Comparison of ENCODE assay signal across 20 cellular contexts in genomic region chr7:241513-241912, GRCh38. TPM values are rescaled to one million over a fixed set of nuclear protein-coding genes. Genes with fewer than 3 reads are reported as not detected.
DNase-seq lines count a peak whose midpoint lies in the region; ATAC-seq, FAIRE-seq and TF ChIP-seq lines count a peak whose summit lies in the region.
"Had no signal": no experiment of that assay in that cellular context is flagged by ENCODE, and none has a peak within 500 bp of the region (broad histone marks: within the 10 kb centered on the region; RNA-seq: fewer than 3 reads in every experiment).

No MANE protein-coding gene starts in this region.

- TF ChIP-seq POLR2A in HepG2 (IDR thresholded peaks at IDR 0.05; ENCODE audit: insufficient read depth in 1 of 2, low read depth in 2 of 2, low read length in 2 of 2) (no peak), right lobe of liver (IDR thresholded peaks at IDR 0.05) (no peak)

- no peak overlapping the region for H2AK5ac ChIP-seq in neuronal stem cell (ENCODE audit: low read depth, low read length)

- peaks cover 7% of the 10 kb centered on the region for H3K27me3 Mint-ChIP-seq in glutamatergic neuron (ENCODE audit: unreplicated experiment)
- H3K27me3 Mint-ChIP-seq in GM23338 (ENCODE audit: insufficient read depth, low read depth, poor library complexity): peaks cover 8% of the 10 kb centered on the region
- H3K27me3 Mint-ChIP-seq: CD8-positive, alpha-beta memory T cell had no signal

- H3K79me1 ChIP-seq in neuronal stem cell (ENCODE audit: low read depth, low read length): peaks cover 2% of the 10 kb centered on the region

- no peak overlapping the region for H2BK12ac ChIP-seq in neuronal stem cell (ENCODE audit: low read length)

- intact Hi-C loops in HepG2 (cut with micrococcal nuclease; ENCODE audit: unreplicated experiment): no loop called here
- intact Hi-C loops in right lobe of liver (cut with DNase I): no loop called here

- peaks cover 4% of the 10 kb centered on the region; the same call in 1 of the 2 replicates for H3K9me2 ChIP-seq in GM23338 (ENCODE audit: insufficient read depth)

- H3K4me1 Mint-ChIP-seq in glutamatergic neuron (ENCODE audit: low read depth, unreplicated experiment): peaks cover 14% of the 10 kb centered on the region
- H3K4me1 Mint-ChIP-seq in GM23338: no peaks in the 10 kb centered on the region
- H3K4me1 Mint-ChIP-seq: CD8-positive, alpha-beta memory T cell had no signal

- TF ChIP-seq CTCF in HepG2 (CRISPR knock-in tag; IDR thresholded peaks at IDR 0.05) (no peak), right lobe of liver (IDR thresholded peaks at IDR 0.05) (no peak), glutamatergic neuron (IDR thresholded peaks at IDR 0.05; ENCODE audit: partially characterized antibody, unreplicated experiment) (no peak), GM23338 (conservative IDR thresholded peaks at IDR 0.05; ENCODE audit: low read depth in 2 of 2) (no peak)

- H4K20me1 ChIP-seq in HepG2 (ENCODE audit: insufficient read depth, low read length): no peaks in the 10 kb centered on the region
- H4K20me1 ChIP-seq in GM23338 (replicated peaks; ENCODE audit: insufficient read depth): no peaks in the 10 kb centered on the region

- POLR2A ChIA-PET in HepG2 (lab: Yijun Ruan, JAX): no interaction called here

- H2BK15ac ChIP-seq in neuronal stem cell (ENCODE audit: low read length): no peak overlapping the region

- TF ChIP-seq EP300 in HepG2 (IDR thresholded peaks at IDR 0.05; ENCODE audit: low read depth in 2 of 2, low read length in 2 of 2): no peak
- TF ChIP-seq EP300 in HepG2 (CRISPR knock-in tag; IDR thresholded peaks at IDR 0.05; ENCODE audit: borderline replicate concordance): no peak

- no peaks in the 10 kb centered on the region for H3F3A ChIP-seq in GM23338 (replicated peaks; ENCODE audit: low read depth)

- no peak overlapping the region for H3K23ac ChIP-seq in neuronal stem cell (ENCODE audit: low read depth, low read length, poor library complexity)

- peaks cover 11 to 34% of the 10 kb centered on the region in 2 experiments; a peak in 4 of 5 replicates for H3K36me3 ChIP-seq in HepG2 (replicated peaks in 1 of 2; ENCODE audit: control insufficient read depth in 1 of 2, insufficient read depth in 2 of 2, low read length in 2 of 2)
- peaks cover 0 to 6% (median 2%) of the 10 kb centered on the region in 4 donors for H3K36me3 ChIP-seq in right lobe of liver
- no peaks in the 10 kb centered on the region for H3K36me3 ChIP-seq in neuronal stem cell (replicated peaks in 1 of 2; ENCODE audit: control insufficient read depth in 2 of 2, insufficient read depth in 2 of 2, low read length in 2 of 2)
- no peaks in the 10 kb centered on the region for H3K36me3 ChIP-seq in GM23338 (ENCODE audit: insufficient read depth)
- H3K36me3 ChIP-seq: HAP-1 had no signal

- ATAC-seq in HepG2: no peak
- ATAC-seq in right lobe of liver: no peak
- ATAC-seq in GM23338: no peak
- no peak for ATAC-seq in GM21367 (IDR thresholded peaks at IDR 0.05; ENCODE audit: unreplicated experiment)
- no peak for ATAC-seq in GM19397 (IDR thresholded peaks at IDR 0.05; ENCODE audit: unreplicated experiment)

- CTCF ChIA-PET in HepG2 (lab: Yijun Ruan, JAX; ENCODE audit: low intra/inter-chr PET ratio, low total read pairs): no interaction called here

- H4K91ac ChIP-seq in neuronal stem cell (ENCODE audit: low read depth, low read length, poor library complexity): no peak overlapping the region

- H2BK5ac ChIP-seq in neuronal stem cell (ENCODE audit: low read length): no peak overlapping the region

- H3K9me3 ChIP-seq in HepG2 (ENCODE audit: low read length) (no peaks in the 10 kb centered on the region), right lobe of liver (no peaks in the 10 kb centered on the region), neuronal stem cell (replicated peaks in 1 of 2; ENCODE audit: control insufficient read depth in 2 of 2, insufficient read depth in 1 of 2, low read depth in 1 of 2, low read length in 2 of 2) (peaks cover 0 to 6% of the 10 kb centered on the region in 2 donors)
- H3K9me3 ChIP-seq: Caco-2, HAP-1 had no signal

- DNase-seq in HepG2 (ENCODE audit: low spot score) (no peak), right lobe of liver (no peak), glutamatergic neuron (no peak), neuronal stem cell (ENCODE audit: low spot score) (no peak), GM23338 (ENCODE audit: low spot score) (no peak)
- DNase-seq: 8988T; AML-193; Caco-2; CD8-positive, alpha-beta memory T cell; DND-41; GDM1; GOT3; HFFc6; IMR-90; KBM-7 had no signal

- no TSS peak for BruUV-seq in HepG2 (replicated peaks; lab: Mats Ljungman, UMichigan)

- no peak overlapping the region for H2BK120ac ChIP-seq in neuronal stem cell (ENCODE audit: low read depth, low read length)

- peak overlapping the region; percentile 90 for H3K14ac ChIP-seq in neuronal stem cell (ENCODE audit: low read length)

- peak overlapping the region; percentile 90 for H3K27ac Mint-ChIP-seq in glutamatergic neuron (ENCODE audit: unreplicated experiment)
- no peak overlapping the region for H3K27ac Mint-ChIP-seq in GM23338
- H3K27ac Mint-ChIP-seq: CD8-positive, alpha-beta memory T cell; HFFc6 had no signal

- 97% methylated on average over 13 of the region's 13 CpGs for WGBS in HepG2 (ENCODE audit: low lambda C conversion rate)
- WGBS in right lobe of liver (ENCODE audit: insufficient coverage, low coverage, low lambda C conversion rate, missing lambda C conversion rate): 81% methylated on average over 6 of the region's 13 CpGs
- no CpG with 5 or more reads among the region's 13 CpGs for WGBS in neuronal stem cell (ENCODE audit: extremely low coverage in 2 of 2, insufficient read length in 2 of 2, insufficient replicate concordance in 1 of 2), 2 donors

- H3K4me1 ChIP-seq in HepG2 (ENCODE audit: insufficient read depth, low read length): no peaks in the 10 kb centered on the region
- peaks cover 0 to 19% (median 3%) of the 10 kb centered on the region in 4 donors for H3K4me1 ChIP-seq in right lobe of liver
- H3K4me1 ChIP-seq in neuronal stem cell (ENCODE audit: control insufficient read depth in 2 of 2, insufficient read depth in 1 of 2, low read depth in 1 of 2, low read length in 2 of 2): peaks cover 0 to 4% of the 10 kb centered on the region in 2 donors
- H3K4me1 ChIP-seq in GM23338 (ENCODE audit: insufficient read depth): no peaks in the 10 kb centered on the region
- H3K4me1 ChIP-seq: Caco-2, HAP-1 had no signal

- H3K36me3 Mint-ChIP-seq in glutamatergic neuron (ENCODE audit: unreplicated experiment) (peaks cover 10% of the 10 kb centered on the region), GM23338 (ENCODE audit: low read depth) (peaks cover 25% of the 10 kb centered on the region)
- H3K36me3 Mint-ChIP-seq: CD8-positive, alpha-beta memory T cell had no signal

- FAIRE-seq in HepG2 (lab: Jason Lieb, UNC): no peak

- no peak for TF ChIP-seq RAD21 in HepG2 (CRISPR knock-in tag; IDR thresholded peaks at IDR 0.05)

- H2AFZ ChIP-seq in HepG2 (ENCODE audit: low read length) (no peak overlapping the region), neuronal stem cell (ENCODE audit: low read length) (no peak overlapping the region), GM23338 (no peak overlapping the region)

- no peak overlapping the region for H4K8ac ChIP-seq in neuronal stem cell (ENCODE audit: low read depth, low read length)

- no peak overlapping the region for H3K4me3 ChIP-seq in HepG2 (replicated peaks in 1 of 3; ENCODE audit: insufficient read depth in 1 of 3, low read depth in 2 of 3, low read length in 3 of 3)
- H3K4me3 ChIP-seq in right lobe of liver: no peak overlapping the region
- peak overlapping the region in 1 of 2 donors; percentile 60 for H3K4me3 ChIP-seq in neuronal stem cell (ENCODE audit: low read length in 2 of 2)
- H3K4me3 ChIP-seq in GM23338: no peak overlapping the region
- H3K4me3 ChIP-seq: BLaER1, HAP-1 had no signal

- H3K4me3 Mint-ChIP-seq in glutamatergic neuron (ENCODE audit: unreplicated experiment): peak overlapping the region; percentile 51
- H3K4me3 Mint-ChIP-seq in GM23338: no peak overlapping the region
- H3K4me3 Mint-ChIP-seq: CD8-positive, alpha-beta memory T cell; HFFc6 had no signal

- peak overlapping the region; percentile 84 for H3K18ac ChIP-seq in neuronal stem cell (ENCODE audit: low read length)

- H3K27me3 ChIP-seq in HepG2 (ENCODE audit: control insufficient read depth in 1 of 2, insufficient read depth in 2 of 2, low read length in 2 of 2): no peaks in the 10 kb centered on the region
- no peaks in the 10 kb centered on the region for H3K27me3 ChIP-seq in right lobe of liver
- no peaks in the 10 kb centered on the region for H3K27me3 ChIP-seq in neuronal stem cell (ENCODE audit: control insufficient read depth in 3 of 3, insufficient read depth in 3 of 3, low read depth in 1 of 3, low read length in 3 of 3)
- no peaks in the 10 kb centered on the region for H3K27me3 ChIP-seq in GM23338 (ENCODE audit: insufficient read depth)
- H3K27me3 ChIP-seq: BLaER1 had no signal

- H3K4me2 ChIP-seq in HepG2 (ENCODE audit: low read depth, low read length) (no peak overlapping the region), neuronal stem cell (ENCODE audit: insufficient read depth, low read length, poor library complexity, severe bottlenecking) (no peak overlapping the region), GM23338 (no peak overlapping the region)

- H3K79me2 ChIP-seq in HepG2 (ENCODE audit: insufficient read depth, low read length) (peaks cover 10% of the 10 kb centered on the region), GM23338 (replicated peaks; ENCODE audit: insufficient read depth) (peaks cover 8% of the 10 kb centered on the region; the same call in 1 of the 2 replicates)

- H3K27ac ChIP-seq in HepG2 (ENCODE audit: extremely low read length, insufficient read depth, low read length): no peak overlapping the region
- peak overlapping the region in 1 of 3 donors; percentile 14 for H3K27ac ChIP-seq in right lobe of liver
- peak overlapping the region; percentile 39 for H3K27ac ChIP-seq in neuronal stem cell (replicated peaks; ENCODE audit: low read length)
- no peak overlapping the region for H3K27ac ChIP-seq in GM23338 (ENCODE audit: low read depth)
- H3K27ac ChIP-seq: HL-60 had no signal

- H3K9ac ChIP-seq in HepG2 (ENCODE audit: insufficient read depth, low read depth, low read length) (no peak overlapping the region), neuronal stem cell (ENCODE audit: low read depth, low read length, poor library complexity) (peak overlapping the region; percentile 63)
- H3K9ac ChIP-seq: BLaER1 had no signal

- H3K4ac ChIP-seq in neuronal stem cell (ENCODE audit: low read length): no peak overlapping the region

- in situ Hi-C loops in HepG2 (cut with HindIII; ENCODE audit: extremely low pct_ligation_motif_present, low pct_unique_long_range_greater_than_20kb): no loop called here

- H3K9me3 Mint-ChIP-seq in glutamatergic neuron (ENCODE audit: unreplicated experiment) (peaks cover 16% of the 10 kb centered on the region), GM23338 (peaks cover 10% of the 10 kb centered on the region; the same call in 2 of the 3 replicates)
- H3K9me3 Mint-ChIP-seq: CD8-positive, alpha-beta memory T cell; HFFc6 had no signal

RNA-seq across cellular contexts. Expression of gene FOXL3, which starts 48.5 kb away (rescaled TPM):
- not detected in 2 replicates for total RNA-seq in HepG2 (2016; rRNA removed; fragmentation: Illumina TruSeq; extraction: Trizol)
- total RNA-seq in HepG2 (2016; cell fraction: cytosol; rRNA removed; fragmentation: Illumina TruSeq; extraction: Trizol; ENCODE audit: low read depth): not detected in 2 replicates
- not detected in 2 replicates for total RNA-seq in HepG2 (2016; cell fraction: insoluble cytoplasmic fraction; rRNA removed; fragmentation: Illumina TruSeq; extraction: Trizol)
- not detected in 2 replicates for total RNA-seq in HepG2 (2016; cell fraction: membrane; rRNA removed; fragmentation: Illumina TruSeq; extraction: Trizol)
- total RNA-seq in HepG2 (2016; cell fraction: nucleus; rRNA removed; fragmentation: Illumina TruSeq; extraction: Trizol): not detected in 2 replicates
- not detected in 2 replicates for polyA plus RNA-seq in HepG2 (2011; rRNA removed)
- polyA plus RNA-seq in HepG2 (2011; cell fraction: cytosol; rRNA removed): not detected in 2 replicates
- polyA plus RNA-seq in HepG2 (2011; cell fraction: nucleus; rRNA removed): not detected in 2 replicates
- polyA plus RNA-seq in HepG2 (2012): not detected in 2 replicates
- polyA plus RNA-seq in HepG2 (2016; cell fraction: cytosol; fragmentation: Illumina TruSeq; extraction: Trizol; ENCODE audit: low read depth): not detected in 2 replicates
- polyA plus RNA-seq in HepG2 (2016; cell fraction: insoluble cytoplasmic fraction; fragmentation: Illumina TruSeq; extraction: Trizol; ENCODE audit: low read depth): not detected in 2 replicates
- not detected in 2 replicates for polyA plus RNA-seq in HepG2 (2016; cell fraction: membrane; fragmentation: Illumina TruSeq; extraction: Trizol; ENCODE audit: low read depth)
- not detected in 2 replicates for polyA plus RNA-seq in HepG2 (2016; cell fraction: nucleus; fragmentation: Illumina TruSeq; extraction: Trizol; ENCODE audit: insufficient read depth, low read depth)
- not detected in 2 replicates for polyA minus RNA-seq in HepG2 (2011; rRNA and poly(A)+ RNA removed; ENCODE audit: low replicate concordance)
- not detected in 2 replicates for polyA minus RNA-seq in HepG2 (2011; cell fraction: cytosol; rRNA and poly(A)+ RNA removed)
- not detected in 2 replicates for polyA minus RNA-seq in HepG2 (2011; cell fraction: nucleus; rRNA and poly(A)+ RNA removed)
- not detected for total RNA-seq in right lobe of liver
- not detected for total RNA-seq in glutamatergic neuron (ENCODE audit: unreplicated experiment)
- polyA plus RNA-seq in neuronal stem cell (2013, experiment 1 of 2): not detected
- polyA plus RNA-seq in neuronal stem cell (2013, experiment 2 of 2): not detected
- not detected in 2 replicates for total RNA-seq in GM23338 (2014; rRNA removed; shearing (Covaris generic))
- not detected in 2 replicates for polyA plus RNA-seq in GM23338 (2016; fragmentation: Nextera tagmentation; extraction: Ambion mirVana)
- total RNA-seq: Caco-2; CD8-positive, alpha-beta memory T cell; HFFc6; IMR-90 had no signal
- polyA plus RNA-seq: CD8-positive, alpha-beta memory T cell; IMR-90 had no signal

RNA-seq across cellular contexts. Expression of gene FAM20C, which starts 49.1 kb away (rescaled TPM):
- 14.5 and 19.9 TPM in 2 replicates for total RNA-seq in HepG2 (2016; rRNA removed; fragmentation: Illumina TruSeq; extraction: Trizol)
- 4.8 and 5.5 TPM in 2 replicates for total RNA-seq in HepG2 (2016; cell fraction: cytosol; rRNA removed; fragmentation: Illumina TruSeq; extraction: Trizol; ENCODE audit: low read depth)
- 12.0 and 18.5 TPM in 2 replicates for total RNA-seq in HepG2 (2016; cell fraction: insoluble cytoplasmic fraction; rRNA removed; fragmentation: Illumina TruSeq; extraction: Trizol)
- total RNA-seq in HepG2 (2016; cell fraction: membrane; rRNA removed; fragmentation: Illumina TruSeq; extraction: Trizol): 11.5 and 11.6 TPM in 2 replicates
- 20.5 and 24.2 TPM in 2 replicates for total RNA-seq in HepG2 (2016; cell fraction: nucleus; rRNA removed; fragmentation: Illumina TruSeq; extraction: Trizol)
- 11.9 and 15.3 TPM in 2 replicates for polyA plus RNA-seq in HepG2 (2011; rRNA removed)
- polyA plus RNA-seq in HepG2 (2011; cell fraction: cytosol; rRNA removed): 13.7 and 17.5 TPM in 2 replicates
- 24.6 and 26.4 TPM in 2 replicates for polyA plus RNA-seq in HepG2 (2011; cell fraction: nucleus; rRNA removed)
- polyA plus RNA-seq in HepG2 (2012): 15.4 and 23.9 TPM in 2 replicates
- polyA plus RNA-seq in HepG2 (2016; cell fraction: cytosol; fragmentation: Illumina TruSeq; extraction: Trizol; ENCODE audit: low read depth): 2.8 and 3.2 TPM in 2 replicates
- polyA plus RNA-seq in HepG2 (2016; cell fraction: insoluble cytoplasmic fraction; fragmentation: Illumina TruSeq; extraction: Trizol; ENCODE audit: low read depth): 18.9 and 20.0 TPM in 2 replicates
- 10.0 and 10.7 TPM in 2 replicates for polyA plus RNA-seq in HepG2 (2016; cell fraction: membrane; fragmentation: Illumina TruSeq; extraction: Trizol; ENCODE audit: low read depth)
- polyA plus RNA-seq in HepG2 (2016; cell fraction: nucleus; fragmentation: Illumina TruSeq; extraction: Trizol; ENCODE audit: insufficient read depth, low read depth): 38.8 and 44.3 TPM in 2 replicates
- 8.9 and 24.8 TPM in 2 replicates for polyA minus RNA-seq in HepG2 (2011; rRNA and poly(A)+ RNA removed; ENCODE audit: low replicate concordance)
- 13.4 and 22.0 TPM in 2 replicates for polyA minus RNA-seq in HepG2 (2011; cell fraction: cytosol; rRNA and poly(A)+ RNA removed)
- polyA minus RNA-seq in HepG2 (2011; cell fraction: nucleus; rRNA and poly(A)+ RNA removed): 14.4 and 19.6 TPM in 2 replicates
- total RNA-seq in right lobe of liver: 10 to 100 TPM; 32.1 to 73.8 (median 57.3) TPM
- total RNA-seq in glutamatergic neuron (ENCODE audit: unreplicated experiment): 199 TPM
- 7.3 TPM for polyA plus RNA-seq in neuronal stem cell (2013, experiment 1 of 2)
- 7.3 TPM for polyA plus RNA-seq in neuronal stem cell (2013, experiment 2 of 2)
- total RNA-seq in GM23338 (2014; rRNA removed; shearing (Covaris generic)): 24.8 and 26.8 TPM in 2 replicates
- 7.6 and 8.0 TPM in 2 replicates for polyA plus RNA-seq in GM23338 (2016; fragmentation: Nextera tagmentation; extraction: Ambion mirVana)
- polyA plus RNA-seq: CD8-positive, alpha-beta memory T cell had no signal
